ENCODE assay signal across 1 cellular context in genomic region chr9:74025402-74025894, GRCh38.
TF ChIP-seq lines count a peak whose summit lies in the region.

No MANE protein-coding gene starts in this region.

TF ChIP-seq in HepG2, 621 proteins besides CTCF, POLR2A, EP300 and RAD21 (continued from another document):
- TF ChIP-seq ZSCAN5A (CRISPR knock-in tag; IDR thresholded peaks at IDR 0.05; ENCODE audit: borderline replicate concordance) = no peak; the same call in 1 of the 2 replicates
- no peak for TF ChIP-seq ZNF777 (CRISPR knock-in tag; IDR thresholded peaks at IDR 0.05)
- no peak for TF ChIP-seq HBP1 (CRISPR knock-in tag; IDR thresholded peaks at IDR 0.05; ENCODE audit: low read depth)
- no peak for TF ChIP-seq TMF1 (CRISPR knock-in tag; IDR thresholded peaks at IDR 0.05; ENCODE audit: low read depth)
- peak; percentile 65; the same call in 1 of the 2 replicates for TF ChIP-seq ZNF710 (CRISPR knock-in tag; IDR thresholded peaks at IDR 0.05; ENCODE audit: borderline replicate concordance)
- no peak for TF ChIP-seq ZSCAN22 (CRISPR knock-in tag; IDR thresholded peaks at IDR 0.05)
- TF ChIP-seq MIER2 (CRISPR knock-in tag; IDR thresholded peaks at IDR 0.05) = peak; percentile 52; the same call in 1 of the 2 replicates
- no peak for TF ChIP-seq STAG1 (CRISPR knock-in tag; IDR thresholded peaks at IDR 0.05)
- no peak for TF ChIP-seq ZMAT5 (CRISPR knock-in tag; IDR thresholded peaks at IDR 0.05; ENCODE audit: borderline replicate concordance, low read depth)
- TF ChIP-seq UBTF (CRISPR knock-in tag; IDR thresholded peaks at IDR 0.05) = no peak
- TF ChIP-seq POLR2AphosphoS5 (IDR thresholded peaks at IDR 0.05; ENCODE audit: low read depth, low read length) = no peak
- TF ChIP-seq ZSCAN29 (CRISPR knock-in tag; conservative IDR thresholded peaks at IDR 0.05) = 0 out of 2 replicates have a peak, but pooled peaks have one; percentile 61
- TF ChIP-seq TGIF2 (CRISPR knock-in tag; IDR thresholded peaks at IDR 0.05) = no peak
- TF ChIP-seq RFXANK (CRISPR knock-in tag; IDR thresholded peaks at IDR 0.05) = 0 out of 2 replicates have a peak, but pooled peaks have one; percentile 35
- TF ChIP-seq ZNF501 (CRISPR knock-in tag; IDR thresholded peaks at IDR 0.05) = no peak
- TF ChIP-seq THAP7 (CRISPR knock-in tag; IDR thresholded peaks at IDR 0.05) = no peak
- TF ChIP-seq DMAP1 (CRISPR knock-in tag; IDR thresholded peaks at IDR 0.05) = no peak
- no peak for TF ChIP-seq PCBP1 (IDR thresholded peaks at IDR 0.05; ENCODE audit: borderline replicate concordance, low read depth, low read length)
- no peak for TF ChIP-seq IRF1 (CRISPR knock-in tag; IDR thresholded peaks at IDR 0.05; ENCODE audit: low read depth)
- TF ChIP-seq ZNF446 (CRISPR knock-in tag; IDR thresholded peaks at IDR 0.05) = no peak
- TF ChIP-seq RORA (CRISPR knock-in tag; IDR thresholded peaks at IDR 0.05) = no peak
- peak in 1 of 2 experiments; percentile 77; a peak in 1 of 4 replicates for TF ChIP-seq ATF4 (CRISPR knock-in tag; IDR thresholded peaks at IDR 0.05)
- TF ChIP-seq MNT (IDR thresholded peaks at IDR 0.05) = no peak
- no peak for TF ChIP-seq PHF20 (CRISPR knock-in tag; IDR thresholded peaks at IDR 0.05)
- TF ChIP-seq EED (CRISPR knock-in tag; IDR thresholded peaks at IDR 0.05) = no peak
- TF ChIP-seq ZNF274 (CRISPR knock-in tag; IDR thresholded peaks at IDR 0.05) = no peak
- no peak for TF ChIP-seq NFKB2 (CRISPR knock-in tag; IDR thresholded peaks at IDR 0.05; ENCODE audit: borderline replicate concordance)
- no peak for TF ChIP-seq PRDM4 (CRISPR knock-in tag; IDR thresholded peaks at IDR 0.05; ENCODE audit: borderline replicate concordance)
- TF ChIP-seq KAT2B (IDR thresholded peaks at IDR 0.05; ENCODE audit: borderline replicate concordance, low read depth, low read length) = no peak
